ENCODE assay signal across 18 cellular contexts in genomic region chrX:102063445-102064074, GRCh38.
"Had no signal": no experiment of that assay in that cellular context is flagged by ENCODE, and none has a peak within 500 bp of the region (broad histone marks: within the 10 kb centered on the region; RNA-seq: fewer than 3 reads in every experiment).

No MANE protein-coding gene starts in this region.

- H3K36me3 ChIP-seq: ascending aorta, lower lobe of right lung, sigmoid colon, WERI-Rb-1 had no signal

- H3K4me1 Mint-ChIP-seq: mesothelial cell of epicardium; nephron; stimulated activated naive B cell treated with anti-CD40 and anti-IgM and Interleukin-4, amounts not matched to agents 10 μg/mL and 1 μg/mL and 100 μg/mL, for 72 hours had no signal

- H3K9me3 ChIP-seq: ascending aorta, lower lobe of right lung, sigmoid colon had no signal

- H3K27me3 ChIP-seq: ascending aorta, foreskin keratinocyte, hepatocyte, sigmoid colon had no signal

- H3K79me2 ChIP-seq: hepatocyte had no signal

- H3K4me2 ChIP-seq: hepatocyte had no signal

- H2AFZ ChIP-seq: hepatocyte had no signal

- DNase-seq: activated CD4-positive, alpha-beta T cell treated with anti-CD3 and anti-CD28 coated beads for 1 hour; activated CD4-positive, alpha-beta T cell treated with anti-CD3 and anti-CD28 coated beads, Interleukin-2, amount 50 U/mL, for 4 hours; activated effector memory CD4-positive, alpha-beta T cell treated with anti-CD3 and anti-CD28 coated beads, Interleukin-2, amount 50 U/mL, for 16 hours; activated naive CD4-positive, alpha-beta T cell treated with anti-CD3 and anti-CD28 coated beads, Interleukin-2, amount 50 U/mL, for 16 hours; activated T-cell treated with anti-CD3 and anti-CD28 coated beads, Interleukin-2, amount 50 U/mL, for 72 hours; dermis blood vessel endothelial cell; effector memory CD8-positive, alpha-beta T cell; foreskin keratinocyte; islet precursor cell; lower lobe of right lung; nucleus accumbens; sigmoid colon; stimulated activated naive B cell treated with anti-CD40 and anti-IgM and Interleukin-4, amounts not matched to agents 10 μg/mL and 1 μg/mL and 100 μg/mL, for 72 hours; WERI-Rb-1 had no signal

- H3K4me3 Mint-ChIP-seq: activated T-cell treated with anti-CD3 and anti-CD28 coated beads, Interleukin-2, amount 50 U/mL, for 72 hours; effector memory CD8-positive, alpha-beta T cell; mesothelial cell of epicardium; nephron; stimulated activated naive B cell treated with anti-CD40 and anti-IgM and Interleukin-4, amounts not matched to agents 10 μg/mL and 1 μg/mL and 100 μg/mL, for 72 hours had no signal

- H3K4me3 ChIP-seq: ascending aorta, hepatocyte, lower lobe of right lung, sigmoid colon had no signal

- H3K36me3 Mint-ChIP-seq: mesothelial cell of epicardium; stimulated activated naive B cell treated with anti-CD40 and anti-IgM and Interleukin-4, amounts not matched to agents 10 μg/mL and 1 μg/mL and 100 μg/mL, for 72 hours had no signal

- H3K9me3 Mint-ChIP-seq: activated T-cell treated with anti-CD3 and anti-CD28 coated beads, Interleukin-2, amount 50 U/mL, for 72 hours; effector memory CD8-positive, alpha-beta T cell; stimulated activated naive B cell treated with anti-CD40 and anti-IgM and Interleukin-4, amounts not matched to agents 10 μg/mL and 1 μg/mL and 100 μg/mL, for 72 hours had no signal

- H3K27ac Mint-ChIP-seq: activated T-cell treated with anti-CD3 and anti-CD28 coated beads, Interleukin-2, amount 50 U/mL, for 72 hours; effector memory CD8-positive, alpha-beta T cell; mesothelial cell of epicardium; nephron; stimulated activated naive B cell treated with anti-CD40 and anti-IgM and Interleukin-4, amounts not matched to agents 10 μg/mL and 1 μg/mL and 100 μg/mL, for 72 hours had no signal

- H3K4me1 ChIP-seq: ascending aorta, foreskin keratinocyte, lower lobe of right lung, sigmoid colon had no signal

- H3K27ac ChIP-seq: ascending aorta, foreskin keratinocyte, hepatocyte, lower lobe of right lung, sigmoid colon, WERI-Rb-1 had no signal

- ATAC-seq: activated T-cell treated with anti-CD3 and anti-CD28 coated beads, Interleukin-2, amount 50 U/mL, for 72 hours; effector memory CD8-positive, alpha-beta T cell; foreskin keratinocyte; lower lobe of right lung; stimulated activated naive B cell treated with anti-CD40 and anti-IgM and Interleukin-4, amounts not matched to agents 10 μg/mL and 1 μg/mL and 100 μg/mL, for 72 hours had no signal
